18 cellular contexts compared by ENCODE assay signal in genomic region chr5:36457511-36458260, GRCh38.
DNase-seq lines count a peak whose midpoint lies in the region; ATAC-seq and TF ChIP-seq lines count a peak whose summit lies in the region.
"Had no signal": no experiment of that assay in that cellular context is flagged by ENCODE, and none has a peak within 500 bp of the region (broad histone marks: within the 10 kb centered on the region; RNA-seq: fewer than 3 reads in every experiment).

No MANE protein-coding gene starts in this region.

- H3K36me3 Mint-ChIP-seq in stimulated activated effector memory CD8-positive, alpha-beta T cell treated with anti-CD3 and anti-CD28 coated beads, Interleukin-12 subunit alpha, Interleukin-12 subunit beta, amount 100 ng/mL, for 72 hours = no peaks in the 10 kb centered on the region
- H3K36me3 Mint-ChIP-seq: natural killer cell had no signal

- H3K9me3 ChIP-seq in body of pancreas = no peaks in the 10 kb centered on the region
- no peaks in the 10 kb centered on the region for H3K9me3 ChIP-seq in left lung
- H3K9me3 ChIP-seq: gastrocnemius medialis, lower lobe of right lung had no signal

- 55 to 61% methylated on average over 3 of the region's 3 CpGs for WGBS in body of pancreas, 2 donors

- H3K4me3 ChIP-seq in body of pancreas (no peak overlapping the region), left lung (no peak overlapping the region)
- H3K4me3 ChIP-seq: gastrocnemius medialis, lower lobe of right lung, SK-N-MC had no signal

- TF ChIP-seq CTCF in body of pancreas (IDR thresholded peaks at IDR 0.05) (no peak), left lung (IDR thresholded peaks at IDR 0.05) (no peak)

- no peaks in the 10 kb centered on the region for H3K27me3 ChIP-seq in body of pancreas
- no peaks in the 10 kb centered on the region for H3K27me3 ChIP-seq in left lung
- H3K27me3 ChIP-seq: gastrocnemius medialis had no signal

- no peak for TF ChIP-seq POLR2A in body of pancreas (IDR thresholded peaks at IDR 0.05)

- H3K36me3 ChIP-seq in body of pancreas (replicated peaks in 1 of 2; ENCODE audit: insufficient read depth in 1 of 2, low read depth in 2 of 2) (no peaks in the 10 kb centered on the region), left lung (no peaks in the 10 kb centered on the region)
- H3K36me3 ChIP-seq: gastrocnemius medialis, lower lobe of right lung had no signal

- DNase-seq in A172 (ENCODE audit: low spot score) (peak; percentile 40), LHCN-M2 (ENCODE audit: low read depth) (peak; percentile 88), body of pancreas (no peak), left lung (no peak)
- DNase-seq in stimulated activated effector memory CD8-positive, alpha-beta T cell treated with anti-CD3 and anti-CD28 coated beads, Interleukin-12 subunit alpha, Interleukin-12 subunit beta, amount 100 ng/mL, for 72 hours (ENCODE audit: low spot score in 2 of 2) = no peak
- DNase-seq: activated CD4-positive, alpha-beta T cell treated with anti-CD3 and anti-CD28 coated beads for 48 hours; activated CD8-positive, alpha-beta memory T cell treated with anti-CD3 and anti-CD28 coated beads, Interleukin-2, amount 50 U/mL, for 48 hours; activated gamma-delta T cell treated with Interleukin-2 at 50 U/mL for 16 hours; gastrocnemius medialis; HCEC 1CT; lower lobe of right lung; natural killer cell; NCI-H1930; NCI-H510A had no signal

- H3K4me3 Mint-ChIP-seq in stimulated activated effector memory CD8-positive, alpha-beta T cell treated with anti-CD3 and anti-CD28 coated beads, Interleukin-12 subunit alpha, Interleukin-12 subunit beta, amount 100 ng/mL, for 72 hours = no peak overlapping the region
- H3K4me3 Mint-ChIP-seq: natural killer cell had no signal

- ATAC-seq in body of pancreas = peak; percentile 67
- ATAC-seq in left lung = peak; percentile 55
- ATAC-seq in GM19463 (IDR thresholded peaks at IDR 0.05; ENCODE audit: unreplicated experiment) = no peak
- ATAC-seq in stimulated activated effector memory CD8-positive, alpha-beta T cell treated with anti-CD3 and anti-CD28 coated beads, Interleukin-12 subunit alpha, Interleukin-12 subunit beta, amount 100 ng/mL, for 72 hours = no peak
- no peak for ATAC-seq in GM21423 (IDR thresholded peaks at IDR 0.05; ENCODE audit: unreplicated experiment)
- no peak for ATAC-seq in HG02610 (IDR thresholded peaks at IDR 0.05; ENCODE audit: unreplicated experiment)
- ATAC-seq: gastrocnemius medialis, lower lobe of right lung, natural killer cell had no signal

- H3K9me3 Mint-ChIP-seq in stimulated activated effector memory CD8-positive, alpha-beta T cell treated with anti-CD3 and anti-CD28 coated beads, Interleukin-12 subunit alpha, Interleukin-12 subunit beta, amount 100 ng/mL, for 72 hours = peaks cover 2% of the 10 kb centered on the region
- H3K9me3 Mint-ChIP-seq: natural killer cell had no signal

- H3K4me1 ChIP-seq in body of pancreas (no peaks in the 10 kb centered on the region), left lung (no peaks in the 10 kb centered on the region)
- H3K4me1 ChIP-seq: gastrocnemius medialis, lower lobe of right lung had no signal

- H3K27ac ChIP-seq in body of pancreas = peak overlapping the region in 1 of 4 donors; percentile 43
- no peak overlapping the region for H3K27ac ChIP-seq in left lung
- H3K27ac ChIP-seq: gastrocnemius medialis, lower lobe of right lung, SK-N-MC had no signal

- intact Hi-C loops in body of pancreas (cut with DNase I) = no loop called here
- intact Hi-C loops in left lung (cut with DNase I) = no loop called here

- no peaks in the 10 kb centered on the region for H3K4me1 Mint-ChIP-seq in stimulated activated effector memory CD8-positive, alpha-beta T cell treated with anti-CD3 and anti-CD28 coated beads, Interleukin-12 subunit alpha, Interleukin-12 subunit beta, amount 100 ng/mL, for 72 hours
- H3K4me1 Mint-ChIP-seq: natural killer cell had no signal

- H3K27ac Mint-ChIP-seq in stimulated activated effector memory CD8-positive, alpha-beta T cell treated with anti-CD3 and anti-CD28 coated beads, Interleukin-12 subunit alpha, Interleukin-12 subunit beta, amount 100 ng/mL, for 72 hours = no peak overlapping the region
- H3K27ac Mint-ChIP-seq: natural killer cell had no signal

Comparison
In these comparisons a context has a peak if more than half of its experiments do, and no peak if none do; other contexts are left out.
1. DNase-seq: peak in A172 (single experiment) and LHCN-M2 (single experiment); none in body of pancreas (0 of 4), left lung (0 of 2) and stimulated activated effector memory CD8-positive, alpha-beta T cell treated with anti-CD3 and anti-CD28 coated beads, Interleukin-12 subunit alpha, Interleukin-12 subunit beta, amount 100 ng/mL, for 72 hours (0 of 2).
2. ATAC-seq: peak in body of pancreas (single experiment) and left lung (single experiment); none in GM19463 (single experiment), stimulated activated effector memory CD8-positive, alpha-beta T cell treated with anti-CD3 and anti-CD28 coated beads, Interleukin-12 subunit alpha, Interleukin-12 subunit beta, amount 100 ng/mL, for 72 hours (single experiment), GM21423 (single experiment) and HG02610 (single experiment).